Comparison of ENCODE assay signal across 12 cellular contexts in genomic region chrX:133745361-133745760, GRCh38.
DNase-seq lines count a peak whose midpoint lies in the region; ATAC-seq and TF ChIP-seq lines count a peak whose summit lies in the region.
"Had no signal": no experiment of that assay in that cellular context is flagged by ENCODE, and none has a peak within 500 bp of the region (broad histone marks: within the 10 kb centered on the region; RNA-seq: fewer than 3 reads in every experiment).

No MANE protein-coding gene starts in this region.

- H3K27ac Mint-ChIP-seq in endodermal cell: no peak overlapping the region

- H3K4me1 ChIP-seq in endodermal cell (ENCODE audit: control insufficient read depth, insufficient read depth, low read length) (no peaks in the 10 kb centered on the region), mucosa of descending colon (ENCODE audit: low read depth) (no peaks in the 10 kb centered on the region)

- no peaks in the 10 kb centered on the region for H3K27me3 ChIP-seq in endodermal cell (ENCODE audit: control insufficient read depth, insufficient read depth, low read length, poor library complexity, severe bottlenecking)

- no peak overlapping the region for H3K27ac ChIP-seq in endodermal cell (ENCODE audit: low read depth, low read length)
- H3K27ac ChIP-seq: 22Rv1, epithelial cell of prostate had no signal

- H3K9me3 Mint-ChIP-seq in endodermal cell: no peaks in the 10 kb centered on the region

- no peaks in the 10 kb centered on the region for H3K36me3 ChIP-seq in endodermal cell (ENCODE audit: control insufficient read depth, insufficient read depth, low read length)
- no peaks in the 10 kb centered on the region for H3K36me3 ChIP-seq in mucosa of descending colon (ENCODE audit: low read depth)

- TF ChIP-seq CTCF in endodermal cell (conservative IDR thresholded peaks at IDR 0.05): peak; percentile 66
- TF ChIP-seq CTCF in mucosa of descending colon (IDR thresholded peaks at IDR 0.05): no peak

- peaks cover 14% of the 10 kb centered on the region for H3K4me1 Mint-ChIP-seq in endodermal cell

- peak; percentile 25 for DNase-seq in DMS 273 (lab: John Stamatoyannopoulos, UW; ENCODE audit: unreplicated experiment)
- no peak for DNase-seq in DMS 273 treated with DMSO at 0.1 percent for 48 hours (lab: John Stamatoyannopoulos, UW)
- no peak for DNase-seq in endodermal cell
- no peak for DNase-seq in NCI-H526 (lab: John Stamatoyannopoulos, UW)
- DNase-seq in NCI-H2107 treated with DMSO at 0.1 percent for 48 hours (lab: John Stamatoyannopoulos, UW; ENCODE audit: unreplicated experiment): no peak
- DNase-seq in mucosa of descending colon: no peak
- DNase-seq: activated gamma-delta T cell treated with Interleukin-2 at 50 U/mL for 16 hours, kidney glomerular epithelial cell had no signal

- intact Hi-C loops in mucosa of descending colon (cut with DNase I, micrococcal nuclease): no loop called here

- H3K4me3 Mint-ChIP-seq in endodermal cell: no peak overlapping the region

- no peaks in the 10 kb centered on the region for H3K36me3 Mint-ChIP-seq in endodermal cell (ENCODE audit: low read depth)

- no peak overlapping the region for H3K4me3 ChIP-seq in endodermal cell (ENCODE audit: low read length)
- H3K4me3 ChIP-seq in mucosa of descending colon: no peak overlapping the region

- peak; percentile 84 for ATAC-seq in GM21390 (IDR thresholded peaks at IDR 0.05; ENCODE audit: unreplicated experiment)
- peak; percentile 69 for ATAC-seq in HG03442 (IDR thresholded peaks at IDR 0.05; ENCODE audit: unreplicated experiment)
- ATAC-seq in mucosa of descending colon: no peak

- no peak overlapping the region for H3K9ac ChIP-seq in endodermal cell (ENCODE audit: extremely low read depth, low read length, poor library complexity, severe bottlenecking)

- H3K27me3 Mint-ChIP-seq in endodermal cell (ENCODE audit: insufficient read depth): no peaks in the 10 kb centered on the region

- H3K9me3 ChIP-seq in endodermal cell (ENCODE audit: control insufficient read depth, low read length) (no peaks in the 10 kb centered on the region), mucosa of descending colon (no peaks in the 10 kb centered on the region)
